ENCODE assay signal across 18 cellular contexts in genomic region chr1:71987210-71987609, GRCh38.
"Had no signal": no experiment of that assay in that cellular context is flagged by ENCODE, and none has a peak within 500 bp of the region (broad histone marks: within the 10 kb centered on the region; RNA-seq: fewer than 3 reads in every experiment).

No MANE protein-coding gene starts in this region.

- H3K4me1 ChIP-seq: lower lobe of right lung, parathyroid adenoma, psoas muscle, spleen, suprapubic skin, uterus had no signal

- H3K4me3 ChIP-seq: heart left ventricle, hepatocyte, lower lobe of right lung, psoas muscle, skin epidermis, spleen, suprapubic skin, tibial nerve, uterus had no signal

- H3K4me2 ChIP-seq: hepatocyte had no signal

- H3K27ac ChIP-seq: heart left ventricle, hepatocyte, lower lobe of right lung, neutrophil, parathyroid adenoma, psoas muscle, skin epidermis, spleen, suprapubic skin, tibial nerve, uterus had no signal

- H3K9me3 ChIP-seq: heart left ventricle, lower lobe of right lung, neutrophil, psoas muscle, spleen, suprapubic skin, tibial nerve, uterus had no signal

- H3K9ac ChIP-seq: parathyroid adenoma had no signal

- H3K36me3 ChIP-seq: heart left ventricle, lower lobe of right lung, neutrophil, spleen, suprapubic skin, tibial nerve, uterus had no signal

- DNase-seq: heart left ventricle; islet precursor cell; lower lobe of right lung; mammary epithelial cell; mesenchymal stem cell; naive thymus-derived CD8-positive, alpha-beta T cell; occipital lobe; psoas muscle; spleen; stimulated activated CD4-positive, alpha-beta T cell treated with anti-CD3 and anti-CD28 coated beads, Interleukin-4, amount 100 ng/mL, for 24 hours; stimulated activated naive CD4-positive, alpha-beta T cell; uterus had no signal

- H2AFZ ChIP-seq: hepatocyte, parathyroid adenoma had no signal

- H3K27me3 ChIP-seq: heart left ventricle, hepatocyte, neutrophil, spleen, suprapubic skin, tibial nerve, uterus had no signal

- H3K79me2 ChIP-seq: hepatocyte, parathyroid adenoma had no signal
